In genomic region chr5:16291894-16292293, GRCh38 we compare ENCODE assay signal across 37 cellular contexts.
"Had no signal": no experiment of that assay in that cellular context is flagged by ENCODE, and none has a peak within 500 bp of the region (broad histone marks: within the 10 kb centered on the region; RNA-seq: fewer than 3 reads in every experiment).

No MANE protein-coding gene starts in this region.

- H3K4me1 Mint-ChIP-seq: activated B cell treated with CpG ODN at 0.5 μM for 24 hours; activated CD4-positive, alpha-beta T cell treated with anti-CD3 and anti-CD28 coated beads, Interleukin-2, amount 10 ng/mL, durations not matched to agents 24 days and 14 days; activated naive CD8-positive, alpha-beta T cell treated with anti-CD3 and anti-CD28 coated beads for 36 hours; activated T-helper 17 cell treated with anti-CD3 and anti-CD28 coated beads, Interleukin-2, amount 50 U/mL, for 72 hours had no signal

- H3K4me3 ChIP-seq: adrenal gland, body of pancreas, breast epithelium had no signal

- DNase-seq: activated B cell treated with CpG ODN at 0.5 μM for 24 hours; activated CD4-positive, alpha-beta memory T cell treated with anti-CD3 and anti-CD28 coated beads for 36 hours; activated CD4-positive, alpha-beta T cell treated with anti-CD3 and anti-CD28 coated beads for 4 hours; activated CD4-positive, alpha-beta T cell treated with anti-CD3 and anti-CD28 coated beads, Interleukin-2, amount 10 ng/mL, durations not matched to agents 24 days and 14 days; activated CD4-positive, alpha-beta T cell treated with anti-CD3 and anti-CD28 coated beads, Interleukin-2, amount 50 U/mL, for 1 hour; activated CD4-positive, alpha-beta T cell treated with anti-CD3 and anti-CD28 coated beads, Interleukin-2, amount 50 U/mL, for 4 hours; activated CD4-positive, CD25-positive, alpha-beta regulatory T cell treated with anti-CD3 and anti-CD28 coated beads, Interleukin-2, amount 50 U/mL, for 72 hours; activated CD8-positive, alpha-beta memory T cell treated with anti-CD3 and anti-CD28 coated beads, Interleukin-2, amount 50 U/mL, for 4 hours; activated CD8-positive, alpha-beta T cell treated with anti-CD3 and anti-CD28 coated beads for 36 hours; activated effector memory CD4-positive, alpha-beta T cell treated with anti-CD3 and anti-CD28 coated beads, Interleukin-2, amount 50 U/mL, for 16 hours; activated gamma-delta T cell treated with Interleukin-2 at 50 U/mL for 16 hours; activated naive CD4-positive, alpha-beta T cell; activated naive CD4-positive, alpha-beta T cell treated with anti-CD3 and anti-CD28 coated beads for 36 hours; activated naive CD4-positive, alpha-beta T cell treated with anti-CD3 and anti-CD28 coated beads, Interleukin-2, amount 50 U/mL, for 16 hours; activated naive CD8-positive, alpha-beta T cell treated with anti-CD3 and anti-CD28 coated beads for 36 hours; activated T-cell treated with anti-CD3 and anti-CD28 coated beads for 4 hours; activated T-cell treated with anti-CD3 and anti-CD28 coated beads, Interleukin-2, amount 50 U/mL, for 1 hour; activated T-cell treated with anti-CD3 and anti-CD28 coated beads, Interleukin-2, amount 50 U/mL, for 4 hours; activated T-cell treated with anti-CD3 and anti-CD28 coated beads, Interleukin-2, amount 50 U/mL, for 72 hours; adrenal gland; amniotic stem cell; aorta; body of pancreas; brain microvascular endothelial cell; central memory CD4-positive, alpha-beta T cell; T-helper 1 cell; T-helper 2 cell; T-helper 9 cell had no signal

- H3K4me3 Mint-ChIP-seq: activated B cell treated with CpG ODN at 0.5 μM for 24 hours; activated CD4-positive, alpha-beta memory T cell treated with anti-CD3 and anti-CD28 coated beads for 36 hours; activated CD4-positive, alpha-beta T cell treated with anti-CD3 and anti-CD28 coated beads, Interleukin-2, amount 10 ng/mL, durations not matched to agents 24 days and 14 days; activated CD8-positive, alpha-beta T cell treated with anti-CD3 and anti-CD28 coated beads for 36 hours; activated naive CD4-positive, alpha-beta T cell treated with anti-CD3 and anti-CD28 coated beads for 36 hours; activated naive CD8-positive, alpha-beta T cell treated with anti-CD3 and anti-CD28 coated beads for 36 hours; activated T-cell treated with anti-CD3 and anti-CD28 coated beads, Interleukin-2, amount 50 U/mL, for 4 hours; activated T-cell treated with anti-CD3 and anti-CD28 coated beads, Interleukin-2, amount 50 U/mL, for 72 hours; activated T-helper 1 cell treated with anti-CD3 and anti-CD28 coated beads, Interleukin-12 subunit alpha, Interleukin-12 subunit beta, Interleukin-2, Interleukin-4 antibody, amounts not matched to agents 30 ng/mL and 10 ng/mL and 1 ng/mL, durations not matched to agents 14 hours and 24 hours and 36 hours; activated T-helper 17 cell treated with anti-CD3 and anti-CD28 coated beads, Interleukin-2, amount 50 U/mL, for 72 hours; T-helper 1 cell treated with Interleukin-12 subunit alpha and Interleukin-12 subunit beta and Interleukin-4 antibody, amounts not matched to agents 30 μg/mL and 1 μg/mL, for 36 hours; T-helper 2 cell treated with Interferon-gamma antibody and Interleukin-4, amounts not matched to agents 5 μg/mL and 100 μg/mL, for 36 hours had no signal

- H3K27ac ChIP-seq: adrenal gland, body of pancreas, brain microvascular endothelial cell, breast epithelium, VCaP had no signal

- H3K27ac Mint-ChIP-seq: activated B cell treated with CpG ODN at 0.5 μM for 24 hours; activated CD4-positive, alpha-beta memory T cell treated with anti-CD3 and anti-CD28 coated beads for 36 hours; activated CD4-positive, alpha-beta T cell treated with anti-CD3 and anti-CD28 coated beads, Interleukin-2, amount 10 ng/mL, durations not matched to agents 24 days and 14 days; activated CD8-positive, alpha-beta T cell treated with anti-CD3 and anti-CD28 coated beads for 36 hours; activated naive CD4-positive, alpha-beta T cell treated with anti-CD3 and anti-CD28 coated beads for 36 hours; activated naive CD4-positive, alpha-beta T cell treated with anti-CD3 and anti-CD28 coated beads, Interleukin-2, amount 50 U/mL, for 72 hours; activated naive CD8-positive, alpha-beta T cell treated with anti-CD3 and anti-CD28 coated beads for 36 hours; activated T-cell treated with anti-CD3 and anti-CD28 coated beads, Interleukin-2, amount 50 U/mL, for 72 hours; activated T-helper 1 cell treated with anti-CD3 and anti-CD28 coated beads, Interleukin-12 subunit alpha, Interleukin-12 subunit beta, Interleukin-2, Interleukin-4 antibody, amounts not matched to agents 30 ng/mL and 10 ng/mL and 1 ng/mL, durations not matched to agents 14 hours and 24 hours and 36 hours; activated T-helper 17 cell treated with anti-CD3 and anti-CD28 coated beads, Interleukin-2, amount 50 U/mL, for 72 hours; T-helper 1 cell treated with Interleukin-12 subunit alpha and Interleukin-12 subunit beta and Interleukin-4 antibody, amounts not matched to agents 30 μg/mL and 1 μg/mL, for 36 hours; T-helper 2 cell treated with Interferon-gamma antibody and Interleukin-4, amounts not matched to agents 5 μg/mL and 100 μg/mL, for 36 hours had no signal

- H3K36me3 Mint-ChIP-seq: activated CD4-positive, alpha-beta memory T cell treated with anti-CD3 and anti-CD28 coated beads for 36 hours had no signal

- H3K9me3 ChIP-seq: adrenal gland had no signal

- H3K27me3 Mint-ChIP-seq: activated B cell treated with CpG ODN at 0.5 μM for 24 hours; activated CD4-positive, alpha-beta memory T cell treated with anti-CD3 and anti-CD28 coated beads for 36 hours; activated CD4-positive, alpha-beta T cell treated with anti-CD3 and anti-CD28 coated beads, Interleukin-2, amount 10 ng/mL, durations not matched to agents 24 days and 14 days; activated naive CD8-positive, alpha-beta T cell treated with anti-CD3 and anti-CD28 coated beads for 36 hours had no signal

- ATAC-seq: activated CD8-positive, alpha-beta T cell treated with anti-CD3 and anti-CD28 coated beads for 36 hours; activated naive CD4-positive, alpha-beta T cell treated with anti-CD3 and anti-CD28 coated beads, Interleukin-2, amount 50 U/mL, for 72 hours; activated T-cell treated with anti-CD3 and anti-CD28 coated beads, Interleukin-2, amount 50 U/mL, for 4 hours; activated T-cell treated with anti-CD3 and anti-CD28 coated beads, Interleukin-2, amount 50 U/mL, for 72 hours; activated T-helper 17 cell treated with anti-CD3 and anti-CD28 coated beads, Interleukin-2, amount 50 U/mL, for 72 hours; body of pancreas had no signal

- H3K27me3 ChIP-seq: adrenal gland, body of pancreas, brain microvascular endothelial cell, breast epithelium had no signal

- H3K4me1 ChIP-seq: adrenal gland, body of pancreas, breast epithelium had no signal

- FAIRE-seq: astrocyte, TTC549 had no signal

- H3K36me3 ChIP-seq: adrenal gland, brain microvascular endothelial cell, breast epithelium had no signal
